ENCODE assay signal across 27 cellular contexts in the genomic region with DNA sequence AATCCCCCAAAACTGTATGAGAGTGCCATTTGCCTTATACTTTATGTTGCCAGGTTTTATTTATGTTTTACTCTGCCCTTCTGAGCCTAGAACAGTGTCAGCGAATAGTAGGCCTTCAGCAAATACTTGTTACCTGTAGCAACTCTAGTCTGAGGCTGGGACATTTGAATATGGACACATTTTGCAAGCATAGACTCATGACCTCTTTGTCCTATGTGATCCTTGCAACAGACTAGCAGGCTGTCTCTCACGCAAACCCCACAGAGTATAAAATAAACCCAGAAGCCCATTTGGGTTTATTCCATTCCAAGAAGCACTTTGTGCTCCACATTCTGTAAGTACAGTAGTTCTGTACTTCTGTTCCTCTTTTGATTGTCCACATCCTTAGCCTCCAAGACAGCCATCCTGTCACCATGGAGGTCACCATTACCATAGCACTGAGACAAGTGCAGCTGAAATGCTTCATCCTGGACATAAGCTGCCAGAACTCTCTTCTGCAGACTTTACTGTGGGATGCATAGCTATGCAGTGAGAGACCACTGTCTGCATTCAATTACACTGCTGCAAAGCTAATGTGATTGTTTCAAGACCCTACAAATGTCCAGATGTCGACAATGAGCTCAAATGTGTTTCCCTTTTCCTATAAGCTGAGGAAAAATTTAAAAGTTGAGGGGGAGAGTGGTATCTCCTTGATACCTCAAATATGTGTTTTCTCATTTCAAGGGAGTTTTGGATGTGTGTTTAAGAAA.
DNase-seq lines count a peak whose midpoint lies in the region; ATAC-seq, FAIRE-seq and TF ChIP-seq lines count a peak whose summit lies in the region.
"Had no signal": no experiment of that assay in that cellular context is flagged by ENCODE, and none has a peak within 500 bp of the region (broad histone marks: within the 10 kb centered on the region; RNA-seq: fewer than 3 reads in every experiment).

No MANE protein-coding gene starts in this region.

- DNase-seq in HepG2 (ENCODE audit: low spot score): no peak
- peak; percentile 31 for DNase-seq in choroid plexus epithelial cell (ENCODE audit: low read depth)
- no peak for DNase-seq in left lobe of liver (ENCODE audit: low spot score)
- no peak for DNase-seq in smooth muscle cell (lab: John Stamatoyannopoulos, UW; ENCODE audit: unreplicated experiment)
- DNase-seq in activated gamma-delta T cell treated with Interleukin-2 at 50 U/mL for 16 hours: no peak
- DNase-seq in LoVo (ENCODE audit: low spot score): no peak
- no peak for DNase-seq in osteocyte (ENCODE audit: extremely low spot score, unreplicated experiment)
- DNase-seq: 8988T; ACHN; AML-193; BE2C; CD4-positive, alpha-beta T cell; CD8-positive, alpha-beta memory T cell; DMS 273 treated with DMSO at 0.1 percent for 48 hours; DMS53; DMS79 treated with DMSO at 0.1 percent for 48 hours; GF-D8; GOT3; HCEC 1CT had no signal

- WGBS in liver: 62% methylated on average over 3 of the region's 3 CpGs
- 14% methylated on average over 3 of the region's 3 CpGs for WGBS in HepG2 (ENCODE audit: low lambda C conversion rate)
- WGBS in smooth muscle cell (ENCODE audit: low lambda C conversion rate): 67% methylated on average over 3 of the region's 3 CpGs

- H3K27me3 ChIP-seq in liver (ENCODE audit: control insufficient read depth in 4 of 4, insufficient read depth in 4 of 4, low read length in 3 of 4) (no peaks in the 10 kb centered on the region), HepG2 (ENCODE audit: control insufficient read depth in 1 of 2, insufficient read depth in 2 of 2, low read length in 2 of 2) (no peaks in the 10 kb centered on the region), smooth muscle cell (ENCODE audit: low read depth) (no peaks in the 10 kb centered on the region)
- H3K27me3 ChIP-seq: BE2C; BLaER1 treated with 17β-estradiol and CSF1 and Interleukin-3, amounts not matched to agents 10 nM and 100 nM had no signal

- no peak for FAIRE-seq in HepG2 (lab: Jason Lieb, UNC)
- FAIRE-seq: A549, D721Med, GM12891, GM18507, H54 had no signal

- no peaks in the 10 kb centered on the region for H3K27me3 Mint-ChIP-seq in osteocyte (ENCODE audit: unreplicated experiment)
- H3K27me3 Mint-ChIP-seq: CD4-positive, alpha-beta T cell; CD8-positive, alpha-beta memory T cell had no signal

- H3K79me2 ChIP-seq in HepG2 (ENCODE audit: insufficient read depth, low read length): no peaks in the 10 kb centered on the region
- H3K79me2 ChIP-seq in smooth muscle cell (ENCODE audit: low read depth): no peaks in the 10 kb centered on the region

- no peak overlapping the region for H3K4me3 Mint-ChIP-seq in osteocyte (ENCODE audit: unreplicated experiment)
- H3K4me3 Mint-ChIP-seq: CD14-positive monocyte; CD4-positive, alpha-beta T cell; CD8-positive, alpha-beta memory T cell had no signal

- intact Hi-C loops in HepG2 (cut with micrococcal nuclease; ENCODE audit: unreplicated experiment): no loop called here

- H3K4me3 ChIP-seq in liver (ENCODE audit: low read depth in 1 of 3, low read length in 3 of 3) (no peak overlapping the region), HepG2 (replicated peaks in 1 of 3; ENCODE audit: insufficient read depth in 1 of 3, low read depth in 2 of 3, low read length in 3 of 3) (no peak overlapping the region), choroid plexus epithelial cell (ENCODE audit: low read depth, low read length) (no peak overlapping the region), smooth muscle cell (no peak overlapping the region)
- H3K4me3 ChIP-seq: A549; BLaER1 treated with 17β-estradiol and CSF1 and Interleukin-3, amounts not matched to agents 10 nM and 100 nM had no signal

- H3K4me1 ChIP-seq in liver (ENCODE audit: control insufficient read depth in 4 of 4, insufficient read depth in 4 of 4, low read length in 3 of 4) (peaks cover 2 to 35% (median 11%) of the 10 kb centered on the region in 4 donors), HepG2 (ENCODE audit: insufficient read depth, low read length) (no peaks in the 10 kb centered on the region), smooth muscle cell (ENCODE audit: low read depth) (no peaks in the 10 kb centered on the region)
- H3K4me1 ChIP-seq: A549, BE2C had no signal

- in situ Hi-C loops in HepG2 (cut with HindIII; ENCODE audit: extremely low pct_ligation_motif_present, low pct_unique_long_range_greater_than_20kb): no loop called here

- H3K9ac ChIP-seq in liver (ENCODE audit: low read depth in 1 of 2, low read length in 2 of 2) (no peak overlapping the region), HepG2 (ENCODE audit: insufficient read depth, low read depth, low read length) (no peak overlapping the region), smooth muscle cell (ENCODE audit: low read depth) (no peak overlapping the region)
- H3K9ac ChIP-seq: BLaER1 treated with 17β-estradiol and CSF1 and Interleukin-3, amounts not matched to agents 10 nM and 100 nM had no signal

- POLR2A ChIA-PET in HepG2 (lab: Yijun Ruan, JAX): no interaction called here

- no peak overlapping the region for H3K27ac Mint-ChIP-seq in osteocyte (ENCODE audit: unreplicated experiment)
- H3K27ac Mint-ChIP-seq: CD4-positive, alpha-beta T cell; CD8-positive, alpha-beta memory T cell had no signal

- no peak for TF ChIP-seq CTCF in liver (IDR thresholded peaks at IDR 0.05; ENCODE audit: low read depth, low read length, missing input control)
- TF ChIP-seq CTCF in HepG2 (CRISPR knock-in tag; IDR thresholded peaks at IDR 0.05): no peak
- TF ChIP-seq CTCF in choroid plexus epithelial cell (conservative IDR thresholded peaks at IDR 0.05; ENCODE audit: low read depth, low read length): no peak
- no peak for TF ChIP-seq CTCF in smooth muscle cell (IDR thresholded peaks at IDR 0.05; ENCODE audit: borderline replicate concordance, insufficient read depth, poor library complexity, severe bottlenecking)
- TF ChIP-seq CTCF in osteocyte (IDR thresholded peaks at IDR 0.05): no peak

- TF ChIP-seq RAD21 in liver (IDR thresholded peaks at IDR 0.05) (peak in 1 of 2 donors; percentile 20), HepG2 (CRISPR knock-in tag; IDR thresholded peaks at IDR 0.05) (no peak)

- TF ChIP-seq EP300 in HepG2 (IDR thresholded peaks at IDR 0.05; ENCODE audit: low read depth in 2 of 2, low read length in 2 of 2) (no peak), HepG2 (CRISPR knock-in tag; IDR thresholded peaks at IDR 0.05; ENCODE audit: borderline replicate concordance) (no peak)

- ATAC-seq in HepG2 (no peak), left lobe of liver (peak; percentile 46)
- ATAC-seq: A549 had no signal

- no peaks in the 10 kb centered on the region for H3F3A ChIP-seq in smooth muscle cell (ENCODE audit: low read depth)

- no TSS peak for BruUV-seq in HepG2 (replicated peaks; lab: Mats Ljungman, UMichigan)

- H3K36me3 ChIP-seq in liver (ENCODE audit: control insufficient read depth in 4 of 4, insufficient read depth in 3 of 4, low read depth in 1 of 4, low read length in 3 of 4) (no peaks in the 10 kb centered on the region), HepG2 (replicated peaks in 1 of 2; ENCODE audit: control insufficient read depth in 1 of 2, insufficient read depth in 2 of 2, low read length in 2 of 2) (no peaks in the 10 kb centered on the region), smooth muscle cell (ENCODE audit: low read depth) (no peaks in the 10 kb centered on the region)
- H3K36me3 ChIP-seq: BE2C; BLaER1 treated with 17β-estradiol and CSF1 and Interleukin-3, amounts not matched to agents 10 nM and 100 nM had no signal

- peaks cover 15% of the 10 kb centered on the region for H3K9me3 Mint-ChIP-seq in osteocyte (ENCODE audit: unreplicated experiment)

- H3K27ac ChIP-seq in liver (ENCODE audit: low read depth in 1 of 2, low read length in 2 of 2): peak overlapping the region in 1 of 2 donors; percentile 35
- H3K27ac ChIP-seq in HepG2 (ENCODE audit: extremely low read length, insufficient read depth, low read length): no peak overlapping the region
- H3K27ac ChIP-seq in smooth muscle cell (ENCODE audit: low read depth): peak overlapping the region; percentile 20
- H3K27ac ChIP-seq: A549; BLaER1 treated with 17β-estradiol and CSF1 and Interleukin-3, amounts not matched to agents 10 nM and 100 nM had no signal

- H3K4me2 ChIP-seq in HepG2 (ENCODE audit: low read depth, low read length) (no peak overlapping the region), smooth muscle cell (peak overlapping the region; percentile 37)
- H3K4me2 ChIP-seq: A549 had no signal

- H3K36me3 Mint-ChIP-seq in osteocyte (ENCODE audit: unreplicated experiment): no peaks in the 10 kb centered on the region
- H3K36me3 Mint-ChIP-seq: CD14-positive monocyte; CD8-positive, alpha-beta memory T cell had no signal

- CTCF ChIA-PET in HepG2 (lab: Yijun Ruan, JAX; ENCODE audit: low intra/inter-chr PET ratio, low total read pairs): no interaction called here

- H3K9me3 ChIP-seq in liver (ENCODE audit: control insufficient read depth in 4 of 4, low read length in 3 of 4) (no peaks in the 10 kb centered on the region), HepG2 (ENCODE audit: low read length) (peaks cover 85% of the 10 kb centered on the region), smooth muscle cell (replicated peaks; ENCODE audit: low read depth) (no peaks in the 10 kb centered on the region)
- H3K9me3 ChIP-seq: A549; BE2C; BLaER1 treated with 17β-estradiol and CSF1 and Interleukin-3, amounts not matched to agents 10 nM and 100 nM had no signal

- no peaks in the 10 kb centered on the region for H4K20me1 ChIP-seq in HepG2 (ENCODE audit: insufficient read depth, low read length)
- no peaks in the 10 kb centered on the region for H4K20me1 ChIP-seq in smooth muscle cell (ENCODE audit: low read depth)
- H4K20me1 ChIP-seq: BLaER1 treated with 17β-estradiol and CSF1 and Interleukin-3, amounts not matched to agents 10 nM and 100 nM had no signal

- no peaks in the 10 kb centered on the region for H3K4me1 Mint-ChIP-seq in osteocyte (ENCODE audit: unreplicated experiment)
- H3K4me1 Mint-ChIP-seq: CD14-positive monocyte; CD8-positive, alpha-beta memory T cell had no signal

- H2AFZ ChIP-seq in HepG2 (ENCODE audit: low read length) (no peak overlapping the region), smooth muscle cell (ENCODE audit: low read depth) (no peak overlapping the region)

- no peak for TF ChIP-seq POLR2A in HepG2 (IDR thresholded peaks at IDR 0.05; ENCODE audit: insufficient read depth in 1 of 2, low read depth in 2 of 2, low read length in 2 of 2)

TF ChIP-seq in liver, 16 proteins besides CTCF, POLR2A, EP300 and RAD21 (continues in another document):
- TF ChIP-seq JUND (IDR thresholded peaks at IDR 0.05) (no peak), HNF4G (IDR thresholded peaks at IDR 0.05) (no peak), SP1 (IDR thresholded peaks at IDR 0.05) (peak; percentile 34), NR2F2 (IDR thresholded peaks at IDR 0.05) (peak; percentile 57), GABPA (IDR thresholded peaks at IDR 0.05 in 1 of 2, conservative IDR thresholded peaks at IDR 0.05 in 1 of 2) (no peak), RXRA (IDR thresholded peaks at IDR 0.05) (peak; percentile 42 to 48)

TF ChIP-seq in HepG2, 621 proteins besides CTCF, POLR2A, EP300 and RAD21 (continues in another document):
- no peak for TF ChIP-seq ZSCAN12 (CRISPR knock-in tag; IDR thresholded peaks at IDR 0.05)
